Comparison of ENCODE assay signal across 1 cellular context in genomic region chr10:124665980-124666379, GRCh38.
TF ChIP-seq lines count a peak whose summit lies in the region.

No MANE protein-coding gene starts in this region.

TF ChIP-seq in GM23338, 12 proteins besides CTCF, POLR2A, EP300 and RAD21 (continued from another document):
- TF ChIP-seq REST (IDR thresholded peaks at IDR 0.05; ENCODE audit: unreplicated experiment) (no peak), EZH2 (IDR thresholded peaks at IDR 0.05; ENCODE audit: low read depth, unreplicated experiment) (no peak)
